In the genomic region with DNA sequence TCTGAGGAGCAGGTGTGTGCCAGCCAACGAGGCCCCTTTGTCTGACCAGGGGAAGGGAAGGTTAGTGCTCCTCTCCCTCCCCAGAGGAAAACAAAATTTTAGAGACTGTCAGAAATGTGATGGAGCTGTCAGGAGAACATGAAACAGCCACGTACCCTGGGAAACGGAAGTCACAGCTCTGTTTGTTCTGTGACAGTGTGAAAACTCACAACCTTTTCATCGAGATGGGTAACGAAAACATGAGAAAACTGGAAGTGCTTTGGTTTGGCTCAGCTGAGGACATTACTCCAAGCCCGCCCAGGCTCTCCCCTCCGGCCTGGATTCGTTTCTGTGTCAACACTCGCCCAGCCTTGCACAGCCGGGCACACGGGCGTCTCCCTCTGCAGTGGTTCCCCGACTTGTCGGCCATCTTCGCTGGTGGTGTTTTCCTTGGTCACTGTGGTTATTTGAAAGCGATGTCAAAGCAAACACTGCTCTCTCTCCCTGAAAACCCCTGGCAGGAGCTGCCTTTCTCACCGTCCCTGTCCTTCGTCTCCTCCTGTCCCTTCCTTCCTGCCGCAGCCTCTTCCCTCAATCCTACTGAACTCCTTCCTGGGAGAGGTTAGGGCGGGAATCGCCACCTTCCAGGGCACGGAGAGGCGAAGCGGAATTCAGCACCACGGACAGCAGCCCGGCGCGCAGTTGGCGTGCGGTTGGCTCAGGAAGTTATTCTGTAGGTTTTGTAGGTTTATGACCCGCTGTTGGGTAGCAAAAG, we compare ENCODE assay signal across 10 cellular contexts. TPM values are rescaled to one million over a fixed set of nuclear protein-coding genes. Genes with fewer than 3 reads are reported as not detected.
A peak's percentile ranks its signal among the peaks of the same experiment; 100 is the strongest.
DNase-seq lines count a peak whose midpoint lies in the region; ATAC-seq and TF ChIP-seq lines count a peak whose summit lies in the region.
"Had no signal": no experiment of that assay in that cellular context is flagged by ENCODE, and none has a peak within 500 bp of the region (broad histone marks: within the 10 kb centered on the region; RNA-seq: fewer than 3 reads in every experiment).

No MANE protein-coding gene starts in this region.

- 69% methylated on average over 27 of the region's 31 CpGs for WGBS in SK-N-SH (ENCODE audit: low lambda C conversion rate)

- no peaks in the 10 kb centered on the region for H3K9me2 ChIP-seq in SK-N-SH

- no peak overlapping the region for H3K4me3 ChIP-seq in SK-N-SH (ENCODE audit: low read depth in 2 of 2, low read length in 1 of 2)
- no peak overlapping the region for H3K4me3 ChIP-seq in WERI-Rb-1 (ENCODE audit: low read depth, low read length)

- no peak overlapping the region for H3K4me2 ChIP-seq in SK-N-SH

- no peak overlapping the region for H3K9ac ChIP-seq in SK-N-SH

- no peaks in the 10 kb centered on the region for H4K20me1 ChIP-seq in SK-N-SH (ENCODE audit: insufficient read depth)

- H3K36me3 ChIP-seq in SK-N-SH (replicated peaks in 1 of 2; ENCODE audit: control insufficient read depth in 1 of 2, insufficient read depth in 2 of 2, low read length in 1 of 2), result no peaks in the 10 kb centered on the region
- H3K36me3 ChIP-seq in WERI-Rb-1, result no peaks in the 10 kb centered on the region

- intact Hi-C loops in left colon (cut with DNase I, micrococcal nuclease), result no loop called here

- H3K9me3 ChIP-seq in SK-N-SH (no peaks in the 10 kb centered on the region), WERI-Rb-1 (ENCODE audit: severe bottlenecking) (no peaks in the 10 kb centered on the region)

- POLR2A ChIA-PET in SK-N-SH (lab: Yijun Ruan, JAX), result no interaction called here

- H3K27me3 ChIP-seq in SK-N-SH (ENCODE audit: insufficient read depth), result no peaks in the 10 kb centered on the region
- no peaks in the 10 kb centered on the region for H3K27me3 ChIP-seq in WERI-Rb-1 (ENCODE audit: insufficient read depth, low read depth, severe bottlenecking)

- CTCF ChIA-PET in SK-N-SH (lab: Yijun Ruan, JAX), result interaction anchor here (0.7 to 5.3 kb wide), 5 partner anchors 11 to 491 kb away, joined by 3 to 32 read pairs (median 4); no protein-coding TSS in a partner anchor

- no peak overlapping the region for H3K27ac ChIP-seq in SK-N-SH (ENCODE audit: low read depth in 2 of 2, low read length in 1 of 2)
- H3K27ac ChIP-seq in WERI-Rb-1, result no peak overlapping the region
- H3K27ac ChIP-seq: epithelial cell of prostate, HL-60 had no signal

- H3F3A ChIP-seq in SK-N-SH (replicated peaks; ENCODE audit: insufficient read depth), result no peaks in the 10 kb centered on the region

- DNase-seq in SK-N-SH (no peak), left colon (peak in 1 of 2 donors; percentile 72), cerebellar cortex (ENCODE audit: low spot score) (no peak), WERI-Rb-1 (no peak)
- DNase-seq in activated T-cell treated with anti-CD3 and anti-CD28 coated beads, Interleukin-2, amount 50 U/mL, for 48 hours, result peak; percentile 78
- peak; percentile 75 for DNase-seq in stimulated activated naive CD8-positive, alpha-beta T cell treated with anti-CD3 and anti-CD28 coated beads, Interleukin-15, Interleukin-2, amounts not matched to agents 100 U/mL and 50 U/mL, for 24 hours

- no peaks in the 10 kb centered on the region; a peak in 1 of 4 replicates for H3K4me1 ChIP-seq in SK-N-SH (ENCODE audit: control insufficient read depth in 1 of 2, insufficient read depth in 2 of 2, low read depth in 1 of 2, low read length in 1 of 2)

- TF ChIP-seq EP300 in SK-N-SH (IDR thresholded peaks at IDR 0.05; ENCODE audit: borderline replicate concordance in 1 of 2, low read depth in 1 of 2, low read length in 1 of 2), result no peak

- no peaks in the 10 kb centered on the region for H3K79me2 ChIP-seq in SK-N-SH (ENCODE audit: insufficient read depth)

- no peak for ATAC-seq in SK-N-SH treated with all-trans-retinoic acid at 6 μM for 48 hours
- peak; percentile 78 for ATAC-seq in left colon
- no peak for ATAC-seq in stimulated activated naive CD8-positive, alpha-beta T cell treated with anti-CD3 and anti-CD28 coated beads, Interleukin-15, Interleukin-2, amounts not matched to agents 100 U/mL and 50 U/mL, for 24 hours
- no peak for ATAC-seq in HG03521 (IDR thresholded peaks at IDR 0.05; ENCODE audit: unreplicated experiment)

- H2AFZ ChIP-seq in SK-N-SH (ENCODE audit: low read depth), result no peak overlapping the region

- TF ChIP-seq CTCF in SK-N-SH (IDR thresholded peaks at IDR 0.05), result no peak
- no peak for TF ChIP-seq CTCF in WERI-Rb-1 (IDR thresholded peaks at IDR 0.05; ENCODE audit: low read depth, low read length)

- TF ChIP-seq RAD21 in SK-N-SH (IDR thresholded peaks at IDR 0.05; ENCODE audit: low read length), result no peak

TF ChIP-seq in SK-N-SH, 30 proteins besides CTCF, POLR2A, EP300 and RAD21:
- TF ChIP-seq, protein P1, sequence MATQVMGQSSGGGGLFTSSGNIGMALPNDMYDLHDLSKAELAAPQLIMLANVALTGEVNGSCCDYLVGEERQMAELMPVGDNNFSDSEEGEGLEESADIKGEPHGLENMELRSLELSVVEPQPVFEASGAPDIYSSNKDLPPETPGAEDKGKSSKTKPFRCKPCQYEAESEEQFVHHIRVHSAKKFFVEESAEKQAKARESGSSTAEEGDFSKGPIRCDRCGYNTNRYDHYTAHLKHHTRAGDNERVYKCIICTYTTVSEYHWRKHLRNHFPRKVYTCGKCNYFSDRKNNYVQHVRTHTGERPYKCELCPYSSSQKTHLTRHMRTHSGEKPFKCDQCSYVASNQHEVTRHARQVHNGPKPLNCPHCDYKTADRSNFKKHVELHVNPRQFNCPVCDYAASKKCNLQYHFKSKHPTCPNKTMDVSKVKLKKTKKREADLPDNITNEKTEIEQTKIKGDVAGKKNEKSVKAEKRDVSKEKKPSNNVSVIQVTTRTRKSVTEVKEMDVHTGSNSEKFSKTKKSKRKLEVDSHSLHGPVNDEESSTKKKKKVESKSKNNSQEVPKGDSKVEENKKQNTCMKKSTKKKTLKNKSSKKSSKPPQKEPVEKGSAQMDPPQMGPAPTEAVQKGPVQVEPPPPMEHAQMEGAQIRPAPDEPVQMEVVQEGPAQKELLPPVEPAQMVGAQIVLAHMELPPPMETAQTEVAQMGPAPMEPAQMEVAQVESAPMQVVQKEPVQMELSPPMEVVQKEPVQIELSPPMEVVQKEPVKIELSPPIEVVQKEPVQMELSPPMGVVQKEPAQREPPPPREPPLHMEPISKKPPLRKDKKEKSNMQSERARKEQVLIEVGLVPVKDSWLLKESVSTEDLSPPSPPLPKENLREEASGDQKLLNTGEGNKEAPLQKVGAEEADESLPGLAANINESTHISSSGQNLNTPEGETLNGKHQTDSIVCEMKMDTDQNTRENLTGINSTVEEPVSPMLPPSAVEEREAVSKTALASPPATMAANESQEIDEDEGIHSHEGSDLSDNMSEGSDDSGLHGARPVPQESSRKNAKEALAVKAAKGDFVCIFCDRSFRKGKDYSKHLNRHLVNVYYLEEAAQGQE (IDR thresholded peaks at IDR 0.05; ENCODE audit: low read depth, low read length), result peak; percentile 94
- no peak for TF ChIP-seq RXRA (IDR thresholded peaks at IDR 0.05; ENCODE audit: borderline replicate concordance, low read depth)

TF ChIP-seq in SK-N-SH treated with all-trans-retinoic acid at 6 μM for 48 hours, 23 proteins besides CTCF, POLR2A, EP300 and RAD21 (continues in another document):
- TF ChIP-seq SNAI2 (CRISPR knock-in tag; IDR thresholded peaks at IDR 0.05), result no peak
- TF ChIP-seq RARB (CRISPR knock-in tag; IDR thresholded peaks at IDR 0.05), result no peak
- no peak for TF ChIP-seq PATZ1 (CRISPR knock-in tag; IDR thresholded peaks at IDR 0.05; ENCODE audit: borderline replicate concordance)
- TF ChIP-seq POU6F1 (CRISPR knock-in tag; IDR thresholded peaks at IDR 0.05; ENCODE audit: borderline replicate concordance, low read depth), result no peak

RNA-seq across cellular contexts. Expression of gene RPS19BP1, which starts 12.9 kb away (rescaled TPM):
- polyA plus RNA-seq in SK-N-SH (2012; rRNA removed), result 77.3 and 97.2 TPM in 2 replicates
- 67.1 and 75.9 TPM in 2 replicates for polyA plus RNA-seq in SK-N-SH (2012; cell fraction: cytosol; rRNA removed)
- polyA plus RNA-seq in SK-N-SH (2012; cell fraction: nucleus; rRNA removed), result 48.9 and 89.0 TPM in 2 replicates
- total RNA-seq in left colon, result 10 to 100 TPM; 57.6 to 60.7 TPM

RNA-seq across cellular contexts. Expression of gene CACNA1I, which starts 25.1 kb away (rescaled TPM):
- polyA plus RNA-seq in SK-N-SH (2012; rRNA removed), result under 0.01 TPM in 1 of 2 replicates, not detected in the other
- under 0.01 TPM in 1 of 2 replicates, not detected in the other for polyA plus RNA-seq in SK-N-SH (2012; cell fraction: cytosol; rRNA removed)
- 0.01 and 0.02 TPM in 2 replicates for polyA plus RNA-seq in SK-N-SH (2012; cell fraction: nucleus; rRNA removed)
- under 1 TPM; 0.18 to 0.31 TPM for total RNA-seq in left colon

RNA-seq across cellular contexts. Expression of gene ATF4, which starts 25.1 kb away (rescaled TPM):
- polyA plus RNA-seq in SK-N-SH (2012; rRNA removed), result 375 and 436 TPM in 2 replicates
- polyA plus RNA-seq in SK-N-SH (2012; cell fraction: cytosol; rRNA removed), result 311 and 361 TPM in 2 replicates
- 604 and 658 TPM in 2 replicates for polyA plus RNA-seq in SK-N-SH (2012; cell fraction: nucleus; rRNA removed)
- total RNA-seq in left colon, result 100 to 1,000 TPM; 256 to 277 TPM

RNA-seq across cellular contexts. Expression of gene MIEF1, which starts 43.4 kb away (rescaled TPM):
- polyA plus RNA-seq in SK-N-SH (2012; rRNA removed), result 7.5 and 7.7 TPM in 2 replicates
- 6.2 and 7.6 TPM in 2 replicates for polyA plus RNA-seq in SK-N-SH (2012; cell fraction: cytosol; rRNA removed)
- polyA plus RNA-seq in SK-N-SH (2012; cell fraction: nucleus; rRNA removed), result 7.8 and 8.4 TPM in 2 replicates
- 10 to 100 TPM; 33.1 to 36.3 TPM for total RNA-seq in left colon

Comparison
In these comparisons a context has a peak if more than half of its experiments do, and no peak if none do; other contexts are left out.
1. DNase-seq: peak in activated T-cell treated with anti-CD3 and anti-CD28 coated beads, Interleukin-2, amount 50 U/mL, for 48 hours (2 of 2) and stimulated activated naive CD8-positive, alpha-beta T cell treated with anti-CD3 and anti-CD28 coated beads, Interleukin-15, Interleukin-2, amounts not matched to agents 100 U/mL and 50 U/mL, for 24 hours (single experiment); none in SK-N-SH (single experiment), cerebellar cortex (single experiment) and WERI-Rb-1 (single experiment).